11 cellular contexts compared by ENCODE assay signal in genomic region chr1:167706931-167707877, GRCh38. TPM values are rescaled to one million over a fixed set of nuclear protein-coding genes. Genes with fewer than 3 reads are reported as not detected.
DNase-seq lines count a peak whose midpoint lies in the region; ATAC-seq, FAIRE-seq and TF ChIP-seq lines count a peak whose summit lies in the region.
"Had no signal": no experiment of that assay in that cellular context is flagged by ENCODE, and none has a peak within 500 bp of the region (broad histone marks: within the 10 kb centered on the region; RNA-seq: fewer than 3 reads in every experiment).

No MANE protein-coding gene starts in this region.

- H3K9me3 ChIP-seq in HepG2 (ENCODE audit: low read length) = no peaks in the 10 kb centered on the region
- no peaks in the 10 kb centered on the region for H3K9me3 ChIP-seq in right lobe of liver
- no peaks in the 10 kb centered on the region for H3K9me3 ChIP-seq in T-helper 17 cell (ENCODE audit: control insufficient read depth, low read length, poor library complexity, severe bottlenecking)

- H3K27ac Mint-ChIP-seq in T-helper 17 cell (peak overlapping the region; percentile 43), nephron progenitor cell (no peak overlapping the region)

- no peak overlapping the region for H2AFZ ChIP-seq in HepG2 (ENCODE audit: low read length)

- no peak overlapping the region for H3K4me2 ChIP-seq in HepG2 (ENCODE audit: low read depth, low read length)

- CTCF ChIA-PET in HepG2 (lab: Yijun Ruan, JAX; ENCODE audit: low intra/inter-chr PET ratio, low total read pairs) = no interaction called here

- no peak for FAIRE-seq in HepG2 (lab: Jason Lieb, UNC)

- H3K4me1 Mint-ChIP-seq in T-helper 17 cell = peaks cover 31% of the 10 kb centered on the region
- H3K4me1 Mint-ChIP-seq in nephron progenitor cell = peaks cover 43% of the 10 kb centered on the region

- H3K27me3 Mint-ChIP-seq in T-helper 17 cell = no peaks in the 10 kb centered on the region
- peaks cover 30% of the 10 kb centered on the region for H3K27me3 Mint-ChIP-seq in nephron progenitor cell (ENCODE audit: low read depth, poor library complexity)

- no peak overlapping the region for H3K4me3 Mint-ChIP-seq in T-helper 17 cell
- H3K4me3 Mint-ChIP-seq in nephron progenitor cell = no peak overlapping the region

- ATAC-seq in HepG2 = no peak
- ATAC-seq in right lobe of liver = no peak
- peak; percentile 42 for ATAC-seq in HG02840 (IDR thresholded peaks at IDR 0.05; ENCODE audit: low FRiP score, unreplicated experiment)
- no peak for ATAC-seq in T-helper 17 cell

- TF ChIP-seq CTCF in HepG2 (CRISPR knock-in tag; IDR thresholded peaks at IDR 0.05) (no peak), right lobe of liver (IDR thresholded peaks at IDR 0.05) (no peak), nephron progenitor cell (IDR thresholded peaks at IDR 0.05) (no peak), GM13976 (IDR thresholded peaks at IDR 0.05; ENCODE audit: borderline replicate concordance, control extremely low read depth, extremely low read depth, insufficient read depth, missing control alignments) (no peak)

- H3K79me2 ChIP-seq in HepG2 (ENCODE audit: insufficient read depth, low read length) = no peaks in the 10 kb centered on the region

- peaks cover 6% of the 10 kb centered on the region; the same call in 1 of the 2 replicates for H3K4me1 ChIP-seq in HepG2 (ENCODE audit: insufficient read depth, low read length)
- peaks cover 0 to 4% (median 0%) of the 10 kb centered on the region in 4 donors for H3K4me1 ChIP-seq in right lobe of liver

- in situ Hi-C loops in HepG2 (cut with HindIII; ENCODE audit: extremely low pct_ligation_motif_present, low pct_unique_long_range_greater_than_20kb) = no loop called here
- in situ Hi-C loops in GM13976 (cut with MboI; ENCODE audit: low sequenced_read_pairs, unreplicated experiment) = no loop called here

- H3K9ac ChIP-seq in HepG2 (ENCODE audit: insufficient read depth, low read depth, low read length) = no peak overlapping the region

- no peaks in the 10 kb centered on the region for H3K36me3 ChIP-seq in HepG2 (replicated peaks in 1 of 2; ENCODE audit: control insufficient read depth in 1 of 2, insufficient read depth in 2 of 2, low read length in 2 of 2)
- H3K36me3 ChIP-seq in right lobe of liver = no peaks in the 10 kb centered on the region

- H3K4me3 ChIP-seq in HepG2 (replicated peaks in 1 of 3; ENCODE audit: insufficient read depth in 1 of 3, low read depth in 2 of 3, low read length in 3 of 3) (no peak overlapping the region), right lobe of liver (no peak overlapping the region)

- BruUV-seq in HepG2 (replicated peaks; lab: Mats Ljungman, UMichigan) = no TSS peak

- POLR2A ChIA-PET in HepG2 (lab: Yijun Ruan, JAX) = no interaction called here

- H3K27me3 ChIP-seq in HepG2 (ENCODE audit: control insufficient read depth in 1 of 2, insufficient read depth in 2 of 2, low read length in 2 of 2) (peaks cover 0 to 32% of the 10 kb centered on the region in 2 experiments; a peak in 3 of 5 replicates), right lobe of liver (no peaks in the 10 kb centered on the region)

- intact Hi-C loops in HepG2 (cut with micrococcal nuclease; ENCODE audit: unreplicated experiment) (loop anchor here (10.0 kb wide), 1 partner anchor 622 kb away; no protein-coding TSS in a partner anchor), right lobe of liver (cut with DNase I) (no loop called here)

- no peak for TF ChIP-seq EP300 in HepG2 (IDR thresholded peaks at IDR 0.05; ENCODE audit: low read depth in 2 of 2, low read length in 2 of 2)
- TF ChIP-seq EP300 in HepG2 (CRISPR knock-in tag; IDR thresholded peaks at IDR 0.05; ENCODE audit: borderline replicate concordance) = no peak

- DNase-seq in HepG2 (ENCODE audit: low spot score) (no peak), right lobe of liver (no peak), T-helper 17 cell (no peak), DMS79 treated with DMSO at 0.1 percent for 48 hours (lab: John Stamatoyannopoulos, UW) (no peak), nephron progenitor cell (no peak), caudate nucleus (lab: John Stamatoyannopoulos, UW) (no peak), GM13976 (ENCODE audit: low spot score) (no peak)
- DNase-seq: NCI-H526 treated with DMSO at 0.1 percent for 48 hours; stimulated activated CD4-positive, alpha-beta T cell treated with anti-CD3 and anti-CD28 coated beads, Interleukin-12 subunit alpha, Interleukin-12 subunit beta, amount 100 ng/mL, for 4 hours had no signal

- no peak for TF ChIP-seq RAD21 in HepG2 (CRISPR knock-in tag; IDR thresholded peaks at IDR 0.05)

- no peak for TF ChIP-seq POLR2A in HepG2 (IDR thresholded peaks at IDR 0.05; ENCODE audit: insufficient read depth in 1 of 2, low read depth in 2 of 2, low read length in 2 of 2)
- no peak for TF ChIP-seq POLR2A in right lobe of liver (IDR thresholded peaks at IDR 0.05)

- no peaks in the 10 kb centered on the region for H4K20me1 ChIP-seq in HepG2 (ENCODE audit: insufficient read depth, low read length)

- H3K36me3 Mint-ChIP-seq in T-helper 17 cell (ENCODE audit: low read depth) = peaks cover 9% of the 10 kb centered on the region
- H3K36me3 Mint-ChIP-seq in nephron progenitor cell (ENCODE audit: low read depth) = no peaks in the 10 kb centered on the region

- no peaks in the 10 kb centered on the region for H3K9me3 Mint-ChIP-seq in nephron progenitor cell
- H3K9me3 Mint-ChIP-seq: activated T-helper 2 cell treated with anti-CD3 and anti-CD28 coated beads, Interferon-gamma antibody, Interleukin-2, Interleukin-4, amounts not matched to agents 10 μg/mL and 5 μg/mL and 100 μg/mL, durations not matched to agents 14 hours and 24 hours and 36 hours had no signal

- no peak overlapping the region for H3K27ac ChIP-seq in HepG2 (ENCODE audit: extremely low read length, insufficient read depth, low read length)
- H3K27ac ChIP-seq in right lobe of liver = no peak overlapping the region
- H3K27ac ChIP-seq in caudate nucleus (ENCODE audit: low read depth, low read length) = no peak overlapping the region

- WGBS in HepG2 (ENCODE audit: low lambda C conversion rate) = 33% methylated on average over 10 of the region's 10 CpGs
- WGBS in right lobe of liver (ENCODE audit: insufficient coverage, low coverage, low lambda C conversion rate, missing lambda C conversion rate) = 80% methylated on average over 10 of the region's 10 CpGs

TF ChIP-seq in HepG2, 621 proteins besides CTCF, POLR2A, EP300 and RAD21:
- TF ChIP-seq PRDM15 (CRISPR knock-in tag; IDR thresholded peaks at IDR 0.05) (peak; percentile 42; the same call in 1 of the 2 replicates), GATAD2A (CRISPR knock-in tag; IDR thresholded peaks at IDR 0.05) (no peak)

RNA-seq across cellular contexts. Expression of gene MPZL1, which starts 14.6 kb away (rescaled TPM):
- 43.9 and 68.7 TPM in 2 replicates for total RNA-seq in HepG2 (2016; rRNA removed; fragmentation: Illumina TruSeq; extraction: Trizol)
- total RNA-seq in HepG2 (2016; cell fraction: cytosol; rRNA removed; fragmentation: Illumina TruSeq; extraction: Trizol; ENCODE audit: low read depth) = 32.2 and 32.5 TPM in 2 replicates
- total RNA-seq in HepG2 (2016; cell fraction: insoluble cytoplasmic fraction; rRNA removed; fragmentation: Illumina TruSeq; extraction: Trizol) = 37.7 and 65.7 TPM in 2 replicates
- total RNA-seq in HepG2 (2016; cell fraction: membrane; rRNA removed; fragmentation: Illumina TruSeq; extraction: Trizol) = 33.4 and 37.7 TPM in 2 replicates
- total RNA-seq in HepG2 (2016; cell fraction: nucleus; rRNA removed; fragmentation: Illumina TruSeq; extraction: Trizol) = 62.3 and 75.4 TPM in 2 replicates
- polyA plus RNA-seq in HepG2 (2011; rRNA removed) = 38.0 and 40.1 TPM in 2 replicates
- 16.8 and 31.1 TPM in 2 replicates for polyA plus RNA-seq in HepG2 (2011; cell fraction: cytosol; rRNA removed)
- 16.0 and 18.0 TPM in 2 replicates for polyA plus RNA-seq in HepG2 (2011; cell fraction: nucleus; rRNA removed)
- polyA plus RNA-seq in HepG2 (2012) = 41.2 and 46.3 TPM in 2 replicates
- 9.7 and 14.9 TPM in 2 replicates for polyA plus RNA-seq in HepG2 (2016; cell fraction: cytosol; fragmentation: Illumina TruSeq; extraction: Trizol; ENCODE audit: low read depth)
- polyA plus RNA-seq in HepG2 (2016; cell fraction: insoluble cytoplasmic fraction; fragmentation: Illumina TruSeq; extraction: Trizol; ENCODE audit: low read depth) = 43.0 and 47.2 TPM in 2 replicates
- polyA plus RNA-seq in HepG2 (2016; cell fraction: membrane; fragmentation: Illumina TruSeq; extraction: Trizol; ENCODE audit: low read depth) = 21.1 and 21.8 TPM in 2 replicates
- polyA plus RNA-seq in HepG2 (2016; cell fraction: nucleus; fragmentation: Illumina TruSeq; extraction: Trizol; ENCODE audit: insufficient read depth, low read depth) = 99.6 and 104 TPM in 2 replicates
- polyA minus RNA-seq in HepG2 (2011; rRNA and poly(A)+ RNA removed; ENCODE audit: low replicate concordance) = 23.5 and 65.7 TPM in 2 replicates
- 37.6 and 52.6 TPM in 2 replicates for polyA minus RNA-seq in HepG2 (2011; cell fraction: cytosol; rRNA and poly(A)+ RNA removed)
- 26.1 and 36.4 TPM in 2 replicates for polyA minus RNA-seq in HepG2 (2011; cell fraction: nucleus; rRNA and poly(A)+ RNA removed)
- total RNA-seq in right lobe of liver = 10 to 100 TPM; 15.7 to 43.3 (median 18.9) TPM
- total RNA-seq in T-helper 17 cell = 1 to 10 TPM; 3.0 to 4.2 TPM
